14 cellular contexts compared by ENCODE assay signal in the genomic region with DNA sequence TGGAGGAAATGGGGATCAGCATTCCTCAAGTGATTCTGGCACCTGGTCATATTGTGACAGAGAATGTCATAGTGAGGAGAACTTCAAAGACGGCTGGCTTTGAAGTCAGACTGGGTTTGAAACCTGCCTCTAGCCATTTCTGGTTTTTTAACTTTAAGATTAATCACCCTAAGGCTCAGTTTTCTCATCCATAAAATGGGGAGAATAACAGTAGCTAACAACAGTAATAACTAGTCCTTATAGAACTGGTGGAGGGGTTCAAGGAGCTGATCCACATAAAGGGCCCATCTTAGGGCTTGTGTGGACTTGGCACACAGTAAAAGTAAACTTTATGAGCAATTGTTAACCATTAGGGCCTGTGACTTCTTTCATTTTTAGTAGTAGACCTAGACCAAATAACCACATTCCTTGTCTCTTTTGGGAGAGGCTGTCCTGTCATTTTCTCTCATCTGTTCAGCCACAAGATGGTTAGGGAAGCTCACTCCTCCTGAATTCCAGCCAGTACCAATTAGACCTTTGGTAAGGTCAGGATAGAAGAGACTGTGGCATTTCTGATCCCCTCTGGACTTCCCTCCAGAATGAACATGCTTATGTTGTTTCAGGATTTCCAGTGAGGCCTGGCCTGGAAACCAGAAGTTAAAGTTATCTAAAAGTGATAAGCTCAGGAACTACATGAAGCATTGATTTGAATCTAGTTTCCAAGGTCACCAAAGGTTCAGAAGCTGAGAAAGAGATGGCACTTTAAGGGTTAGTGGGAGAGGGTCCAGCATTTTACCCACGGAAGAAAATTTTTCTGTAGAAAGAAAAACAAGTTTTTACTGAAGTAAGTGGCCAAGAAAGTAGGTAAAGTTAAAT.
A peak's percentile ranks its signal among the peaks of the same experiment; 100 is the strongest.
DNase-seq lines count a peak whose midpoint lies in the region; ATAC-seq, FAIRE-seq and TF ChIP-seq lines count a peak whose summit lies in the region.
"Had no signal": no experiment of that assay in that cellular context is flagged by ENCODE, and none has a peak within 500 bp of the region (broad histone marks: within the 10 kb centered on the region; RNA-seq: fewer than 3 reads in every experiment).

No MANE protein-coding gene starts in this region.

- no peak overlapping the region for H3K4me3 ChIP-seq in gastrocnemius medialis

- no peaks in the 10 kb centered on the region for H3K36me3 Mint-ChIP-seq in chondrocyte (ENCODE audit: low read depth)
- no peaks in the 10 kb centered on the region for H3K36me3 Mint-ChIP-seq in activated CD4-positive, alpha-beta T cell treated with anti-CD3 and anti-CD28 coated beads for 36 hours (ENCODE audit: low read depth)

- CTCF ChIA-PET in activated CD4-positive, alpha-beta T cell treated with anti-CD3 and anti-CD28 coated beads for 36 hours (lab: Charles Lee) = no interaction called here

- H3K36me3 ChIP-seq in gastrocnemius medialis = no peaks in the 10 kb centered on the region
- H3K36me3 ChIP-seq: WERI-Rb-1 had no signal

- DNase-seq in H54 (ENCODE audit: insufficient read length, low spot score) (no peak), chondrocyte (ENCODE audit: low spot score) (no peak), left kidney (ENCODE audit: low read depth, low spot score) (peak; percentile 23), gastrocnemius medialis (no peak), iPS-NIHi11 (ENCODE audit: low spot score) (no peak), middle frontal gyrus (ENCODE audit: extremely low spot score, low spot score) (no peak)
- no peak for DNase-seq in activated CD4-positive, alpha-beta T cell treated with anti-CD3 and anti-CD28 coated beads for 36 hours
- DNase-seq: left colon; NCI-H1436; NCI-H446 treated with DMSO at 0.1 percent for 48 hours; stimulated activated CD4-positive, alpha-beta T cell treated with anti-CD3 and anti-CD28 coated beads, Interleukin-12 subunit alpha, Interleukin-12 subunit beta, amount 100 ng/mL, for 4 hours; WERI-Rb-1 had no signal

- H3K27ac Mint-ChIP-seq in chondrocyte (ENCODE audit: unreplicated experiment) = peak overlapping the region; percentile 68
- no peak overlapping the region for H3K27ac Mint-ChIP-seq in activated CD4-positive, alpha-beta T cell treated with anti-CD3 and anti-CD28 coated beads for 36 hours

- H3K9me3 ChIP-seq in gastrocnemius medialis = no peaks in the 10 kb centered on the region

- H3K4me3 Mint-ChIP-seq in chondrocyte (ENCODE audit: unreplicated experiment) = no peak overlapping the region
- no peak overlapping the region for H3K4me3 Mint-ChIP-seq in activated CD4-positive, alpha-beta T cell treated with anti-CD3 and anti-CD28 coated beads for 36 hours

- intact Hi-C loops in gastrocnemius medialis (cut with DNase I; ENCODE audit: low total_unique reads) = loop anchor here (5.0 to 10.0 kb wide), 2 partner anchors 73 to 1080 kb away; no protein-coding TSS in a partner anchor
- intact Hi-C loops in activated CD4-positive, alpha-beta T cell treated with anti-CD3 and anti-CD28 coated beads for 36 hours (cut with DNase I, micrococcal nuclease) = no loop called here

- TF ChIP-seq POLR2A in H54 (IDR thresholded peaks at IDR 0.05; ENCODE audit: low read depth, low read length) = no peak
- no peak for TF ChIP-seq POLR2A in gastrocnemius medialis (IDR thresholded peaks at IDR 0.05)

- no peaks in the 10 kb centered on the region for H3K27me3 ChIP-seq in gastrocnemius medialis

- POLR2A ChIA-PET in activated CD4-positive, alpha-beta T cell treated with anti-CD3 and anti-CD28 coated beads for 36 hours (lab: Charles Lee) = no interaction called here

- H3K4me1 ChIP-seq in gastrocnemius medialis = peaks cover 13 to 17% of the 10 kb centered on the region in 2 donors

- H3K27me3 Mint-ChIP-seq in chondrocyte (ENCODE audit: low read depth) = no peaks in the 10 kb centered on the region
- no peaks in the 10 kb centered on the region for H3K27me3 Mint-ChIP-seq in activated CD4-positive, alpha-beta T cell treated with anti-CD3 and anti-CD28 coated beads for 36 hours

- peak; percentile 53 for FAIRE-seq in H54 (lab: Jason Lieb, UNC)
- FAIRE-seq: endometrium had no signal

- TF ChIP-seq CTCF in chondrocyte (IDR thresholded peaks at IDR 0.05) = no peak
- no peak for TF ChIP-seq CTCF in gastrocnemius medialis (IDR thresholded peaks at IDR 0.05 in 4 of 5, conservative IDR thresholded peaks at IDR 0.05 in 1 of 5)

- peaks cover 42% of the 10 kb centered on the region for H3K4me1 Mint-ChIP-seq in chondrocyte (ENCODE audit: low read depth)
- H3K4me1 Mint-ChIP-seq in activated CD4-positive, alpha-beta T cell treated with anti-CD3 and anti-CD28 coated beads for 36 hours = no peaks in the 10 kb centered on the region

- H3K27ac ChIP-seq in gastrocnemius medialis = peak overlapping the region; percentile 63 to 71 (median 64)
- H3K27ac ChIP-seq: WERI-Rb-1 had no signal

- peak in 1 of 2 donors; percentile 16 for ATAC-seq in gastrocnemius medialis
- ATAC-seq in GM18498 (IDR thresholded peaks at IDR 0.05; ENCODE audit: unreplicated experiment) = no peak
- no peak for ATAC-seq in activated CD4-positive, alpha-beta T cell treated with anti-CD3 and anti-CD28 coated beads for 36 hours
- ATAC-seq: left colon had no signal

- in situ Hi-C loops in gastrocnemius medialis (cut with MboI; ENCODE audit: low sequenced_read_pairs in 4 of 4) = no loop called here

- H3K9me3 Mint-ChIP-seq in chondrocyte (ENCODE audit: low read depth) = no peaks in the 10 kb centered on the region
- no peaks in the 10 kb centered on the region for H3K9me3 Mint-ChIP-seq in activated CD4-positive, alpha-beta T cell treated with anti-CD3 and anti-CD28 coated beads for 36 hours (ENCODE audit: low read depth)
